In the genomic region with DNA sequence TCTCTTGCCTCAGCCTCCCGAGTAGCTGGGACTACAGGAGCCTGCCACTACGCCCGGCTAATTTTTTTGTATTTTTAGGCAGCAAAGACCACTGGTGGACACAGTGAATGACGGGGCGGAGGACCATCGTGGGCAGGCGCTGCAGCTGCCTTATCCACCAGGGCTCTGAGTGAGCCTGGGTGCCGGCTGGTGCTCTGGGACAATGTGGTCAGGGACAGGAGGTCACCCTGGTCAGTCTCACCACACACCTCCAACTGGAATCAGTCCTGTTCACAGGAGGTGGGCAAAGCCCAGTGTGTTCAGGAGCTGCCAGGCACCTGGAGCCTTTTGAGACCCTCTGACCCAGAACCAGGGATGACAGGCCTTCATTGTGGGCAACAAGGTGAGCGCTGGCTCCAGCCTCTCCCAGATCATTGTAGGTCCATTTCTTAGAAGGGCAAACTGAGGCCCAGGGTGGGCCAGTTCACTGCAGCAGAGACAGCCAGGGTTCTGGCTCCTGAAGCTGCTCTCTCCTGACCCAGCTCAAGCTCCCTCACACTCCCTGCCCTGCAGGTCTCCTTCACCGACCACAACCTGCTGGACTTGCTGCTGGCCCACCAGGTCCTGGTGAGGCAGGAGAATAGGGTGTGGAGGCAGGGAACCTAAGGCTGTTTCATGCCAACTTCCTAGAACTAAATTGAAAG, we compare ENCODE assay signal across 19 cellular contexts. TPM values are rescaled to one million over a fixed set of nuclear protein-coding genes. Genes with fewer than 3 reads are reported as not detected.
"Had no signal": no experiment of that assay in that cellular context is flagged by ENCODE, and none has a peak within 500 bp of the region (broad histone marks: within the 10 kb centered on the region; RNA-seq: fewer than 3 reads in every experiment).

No MANE protein-coding gene starts in this region.

- H3K27ac ChIP-seq: RWPE1 had no signal

- DNase-seq: KG1, MM.1S, NCI-H1092 treated with DMSO at 0.1 percent for 48 hours, NCI-H1436, NCI-H187, NCI-H2029, NCI-H2081 treated with DMSO at 0.1 percent for 48 hours, NCI-H2171, NCI-H446, NCI-H510A, NCI-H524 treated with DMSO at 0.1 percent for 48 hours, NCI-H69, NCI-H774, SHP77, SK-N-SH, SW 1271 had no signal

RNA-seq across cellular contexts. Expression of gene CABP2, which starts 15.7 kb away (rescaled TPM):
- total RNA-seq: HT-29, SK-MEL-5 had no signal
- polyA plus RNA-seq: SK-N-SH had no signal
